Comparison of ENCODE assay signal across 9 cellular contexts in the genomic region with DNA sequence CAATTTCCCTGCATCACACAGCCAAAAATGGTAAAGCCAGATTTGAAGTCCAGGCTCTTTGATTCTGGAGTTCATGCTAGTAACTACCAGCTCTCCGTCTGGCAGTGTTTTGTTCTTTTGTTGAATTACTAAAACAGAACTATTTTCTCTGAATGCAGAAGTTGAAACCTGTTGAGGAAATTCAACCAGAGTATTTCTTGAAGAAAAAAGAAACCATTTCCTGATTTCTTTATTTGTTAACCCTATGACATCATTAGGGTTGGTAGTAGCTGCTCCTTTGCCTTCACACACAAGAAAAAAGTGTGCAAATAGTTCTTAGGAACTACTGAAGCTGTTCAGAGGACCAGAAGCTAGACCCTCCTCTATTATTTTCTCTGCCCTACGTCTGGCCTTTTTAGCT. TPM values are rescaled to one million over a fixed set of nuclear protein-coding genes. Genes with fewer than 3 reads are reported as not detected.
DNase-seq lines count a peak whose midpoint lies in the region; ATAC-seq and TF ChIP-seq lines count a peak whose summit lies in the region.
"Had no signal": no experiment of that assay in that cellular context is flagged by ENCODE, and none has a peak within 500 bp of the region (broad histone marks: within the 10 kb centered on the region; RNA-seq: fewer than 3 reads in every experiment).

No MANE protein-coding gene starts in this region.

- H3K27ac ChIP-seq in CD4-positive, CD25-positive, alpha-beta regulatory T cell (ENCODE audit: insufficient read depth, low read length, poor library complexity, severe bottlenecking) = peak overlapping the region; percentile 71
- no peak overlapping the region for H3K27ac ChIP-seq in WERI-Rb-1
- H3K27ac ChIP-seq: prostate gland had no signal

- peak in 2 of 3 donors; percentile 60 to 77 for DNase-seq in CD4-positive, CD25-positive, alpha-beta regulatory T cell
- DNase-seq in activated B cell treated with CpG ODN at 0.5 μM for 24 hours (no peak), memory B cell (ENCODE audit: low spot score in 2 of 2) (peak in 1 of 2 donors; percentile 27), NCI-H2171 treated with DMSO at 0.1 percent for 48 hours (lab: John Stamatoyannopoulos, UW) (no peak), WERI-Rb-1 (no peak)

- H3K36me3 Mint-ChIP-seq in CD4-positive, CD25-positive, alpha-beta regulatory T cell = peaks cover 24% of the 10 kb centered on the region
- H3K36me3 Mint-ChIP-seq in activated B cell treated with CpG ODN at 0.5 μM for 24 hours (ENCODE audit: low read depth) = peaks cover 20% of the 10 kb centered on the region
- H3K36me3 Mint-ChIP-seq in memory B cell = peaks cover 7% of the 10 kb centered on the region

- peaks cover 86% of the 10 kb centered on the region for H3K4me1 ChIP-seq in CD4-positive, CD25-positive, alpha-beta regulatory T cell (ENCODE audit: control insufficient read depth, insufficient read depth, low read length, poor library complexity, severe bottlenecking)

- H3K27me3 ChIP-seq in CD4-positive, CD25-positive, alpha-beta regulatory T cell (ENCODE audit: control insufficient read depth, insufficient read depth, low read length) = no peaks in the 10 kb centered on the region
- no peaks in the 10 kb centered on the region for H3K27me3 ChIP-seq in WERI-Rb-1 (ENCODE audit: insufficient read depth, low read depth, severe bottlenecking)

- TF ChIP-seq CTCF in activated B cell treated with CpG ODN at 0.5 μM for 24 hours (IDR thresholded peaks at IDR 0.05) (no peak), WERI-Rb-1 (IDR thresholded peaks at IDR 0.05; ENCODE audit: low read depth, low read length) (no peak)

- POLR2A ChIA-PET in activated B cell treated with CpG ODN at 0.5 μM for 24 hours (lab: Charles Lee) = interaction anchor here (0.6 to 2.0 kb wide), 8 partner anchors 8 to 42 kb away, joined by 3 to 12 read pairs (median 4); a partner anchor contains a TSS

- CTCF ChIA-PET in activated B cell treated with CpG ODN at 0.5 μM for 24 hours (lab: Charles Lee) = interaction anchor here (0.9 to 1.7 kb wide), 3 partner anchors 28 to 40 kb away, joined by 3 to 7 read pairs (median 4); no protein-coding TSS in a partner anchor

- H3K9me3 ChIP-seq in CD4-positive, CD25-positive, alpha-beta regulatory T cell (ENCODE audit: control insufficient read depth in 2 of 2, low read length in 2 of 2) = no peaks in the 10 kb centered on the region
- H3K9me3 ChIP-seq in WERI-Rb-1 (ENCODE audit: severe bottlenecking) = no peaks in the 10 kb centered on the region
- H3K9me3 ChIP-seq: prostate gland had no signal

- peak overlapping the region; percentile 86 to 99 (median 92) for H3K27ac Mint-ChIP-seq in CD4-positive, CD25-positive, alpha-beta regulatory T cell
- H3K27ac Mint-ChIP-seq in activated B cell treated with CpG ODN at 0.5 μM for 24 hours (peak overlapping the region; percentile 88), memory B cell (peak overlapping the region; percentile 80)

- peak overlapping the region; percentile 55 to 82 (median 68) for H3K4me3 Mint-ChIP-seq in CD4-positive, CD25-positive, alpha-beta regulatory T cell
- H3K4me3 Mint-ChIP-seq in activated B cell treated with CpG ODN at 0.5 μM for 24 hours = peak overlapping the region; percentile 58
- H3K4me3 Mint-ChIP-seq in memory B cell = peak overlapping the region; percentile 60

- H3K27me3 Mint-ChIP-seq in CD4-positive, CD25-positive, alpha-beta regulatory T cell = no peaks in the 10 kb centered on the region
- no peaks in the 10 kb centered on the region for H3K27me3 Mint-ChIP-seq in activated B cell treated with CpG ODN at 0.5 μM for 24 hours
- no peaks in the 10 kb centered on the region for H3K27me3 Mint-ChIP-seq in memory B cell

- H3K9me3 Mint-ChIP-seq in CD4-positive, CD25-positive, alpha-beta regulatory T cell = no peaks in the 10 kb centered on the region
- H3K9me3 Mint-ChIP-seq in activated B cell treated with CpG ODN at 0.5 μM for 24 hours (no peaks in the 10 kb centered on the region), memory B cell (no peaks in the 10 kb centered on the region)

- intact Hi-C loops in activated B cell treated with CpG ODN at 0.5 μM for 24 hours (cut with micrococcal nuclease) = loop anchor here (1.0 to 2.0 kb wide), 3 partner anchors 13 to 30 kb away; no protein-coding TSS in a partner anchor

- no peaks in the 10 kb centered on the region for H3K36me3 ChIP-seq in CD4-positive, CD25-positive, alpha-beta regulatory T cell (ENCODE audit: control insufficient read depth, insufficient read depth, low read length)
- H3K36me3 ChIP-seq in WERI-Rb-1 = no peaks in the 10 kb centered on the region; the same call in 1 of the 2 replicates
- H3K36me3 ChIP-seq: prostate gland had no signal

- H3K4me1 Mint-ChIP-seq in CD4-positive, CD25-positive, alpha-beta regulatory T cell = peaks cover 38 to 96% (median 67%) of the 10 kb centered on the region in 4 donors
- H3K4me1 Mint-ChIP-seq in activated B cell treated with CpG ODN at 0.5 μM for 24 hours (peaks cover 88% of the 10 kb centered on the region), memory B cell (peaks cover 41% of the 10 kb centered on the region)

- peak; percentile 56 to 72 for ATAC-seq in CD4-positive, CD25-positive, alpha-beta regulatory T cell (ENCODE audit: low read depth in 2 of 2)
- peak; percentile 42 for ATAC-seq in GM21723 (IDR thresholded peaks at IDR 0.05; ENCODE audit: unreplicated experiment)
- peak; percentile 75 for ATAC-seq in activated B cell treated with CpG ODN at 0.5 μM for 24 hours (ENCODE audit: low read depth)
- peak; percentile 90 for ATAC-seq in memory B cell (ENCODE audit: low read depth)
- no peak for ATAC-seq in GM18498 (IDR thresholded peaks at IDR 0.05; ENCODE audit: unreplicated experiment)
- ATAC-seq in GM21737 (IDR thresholded peaks at IDR 0.05; ENCODE audit: unreplicated experiment) = no peak

- H3K4me3 ChIP-seq in CD4-positive, CD25-positive, alpha-beta regulatory T cell (ENCODE audit: low read depth, low read length) = peak overlapping the region; percentile 61
- no peak overlapping the region for H3K4me3 ChIP-seq in WERI-Rb-1 (ENCODE audit: low read depth, low read length)
- H3K4me3 ChIP-seq: prostate gland had no signal

RNA-seq across cellular contexts. Expression of a gene that starts 34.4 kb away (rescaled TPM):
- 110 TPM for total RNA-seq in CD4-positive, CD25-positive, alpha-beta regulatory T cell
- 10 to 100 TPM; 27.5 to 31.9 (median 31.1) TPM for polyA plus RNA-seq in CD4-positive, CD25-positive, alpha-beta regulatory T cell
- 54.7 and 65.0 TPM in 2 replicates for total RNA-seq in activated B cell treated with CpG ODN at 0.5 μM for 24 hours

Comparison
In these comparisons a context has a peak if more than half of its experiments do, and no peak if none do; other contexts are left out.
1. ATAC-seq: peak in CD4-positive, CD25-positive, alpha-beta regulatory T cell (2 of 2), GM21723 (single experiment), activated B cell treated with CpG ODN at 0.5 μM for 24 hours (single experiment) and memory B cell (single experiment); none in GM18498 (single experiment) and GM21737 (single experiment).
2. DNase-seq: peak in CD4-positive, CD25-positive, alpha-beta regulatory T cell (2 of 3); none in activated B cell treated with CpG ODN at 0.5 μM for 24 hours (single experiment), NCI-H2171 treated with DMSO at 0.1 percent for 48 hours (single experiment) and WERI-Rb-1 (single experiment).
3. Peak in every context shown above with its lines, with median percentiles within 50 percentile points of each other: H3K27ac Mint-ChIP-seq and H3K4me3 Mint-ChIP-seq.